7 cellular contexts compared by ENCODE assay signal in the genomic region with DNA sequence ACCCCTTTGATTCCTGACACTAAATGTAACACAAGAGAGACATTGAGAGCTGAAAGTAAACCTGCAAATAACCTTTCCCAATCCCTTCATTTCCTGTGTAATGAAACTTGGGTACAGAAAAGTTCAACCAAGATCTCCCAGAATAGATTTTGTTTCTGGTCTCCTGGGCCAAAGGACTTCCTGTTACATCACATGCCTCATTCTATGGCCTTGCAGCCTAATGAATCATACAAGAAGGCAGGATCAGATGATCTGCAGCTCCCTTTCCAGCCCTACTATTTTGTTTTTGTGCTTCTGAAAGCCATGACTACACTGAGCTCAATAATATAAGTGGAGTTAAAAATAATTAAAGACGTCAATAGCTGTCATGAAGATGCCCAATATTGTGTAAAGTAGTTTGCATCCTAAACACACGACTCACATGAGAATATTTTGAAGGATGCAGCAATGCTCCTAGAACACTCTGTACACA.
DNase-seq lines count a peak whose midpoint lies in the region; ATAC-seq and TF ChIP-seq lines count a peak whose summit lies in the region.

No MANE protein-coding gene starts in this region.

- H3K9ac ChIP-seq in skeletal muscle tissue (ENCODE audit: low read depth in 1 of 3, low read length in 3 of 3): no peak overlapping the region

- TF ChIP-seq CTCF in epithelial cell of proximal tubule (conservative IDR thresholded peaks at IDR 0.05; ENCODE audit: low read depth, low read length): no peak
- TF ChIP-seq CTCF in prostate gland (IDR thresholded peaks at IDR 0.05): no peak

- intact Hi-C loops in prostate gland (cut with DNase I): loop anchor here (10.0 kb wide), 1 partner anchor 204 kb away; no protein-coding TSS in a partner anchor

- 71% methylated on average over 2 of the region's 2 CpGs for WGBS in prostate gland

- H3K36me3 ChIP-seq in skeletal muscle tissue (ENCODE audit: control insufficient read depth in 3 of 3, insufficient read depth in 3 of 3, low read length in 3 of 3) (no peaks in the 10 kb centered on the region), prostate gland (no peaks in the 10 kb centered on the region)

- peak; percentile 71 for ATAC-seq in GM21360 (IDR thresholded peaks at IDR 0.05; ENCODE audit: unreplicated experiment)

- H3K27ac ChIP-seq in skeletal muscle tissue (ENCODE audit: low read depth, low read length) (peak overlapping the region; percentile 8), prostate gland (no peak overlapping the region)

- H3K4me1 ChIP-seq in skeletal muscle tissue (ENCODE audit: control insufficient read depth in 3 of 3, insufficient read depth in 3 of 3, low read length in 3 of 3) (peaks cover 2 to 6% (median 5%) of the 10 kb centered on the region in 3 donors), prostate gland (replicated peaks) (no peaks in the 10 kb centered on the region)

- H3K27me3 ChIP-seq in skeletal muscle tissue (ENCODE audit: control insufficient read depth in 3 of 3, insufficient read depth in 3 of 3, low read length in 3 of 3) (no peaks in the 10 kb centered on the region), prostate gland (replicated peaks; ENCODE audit: insufficient read depth) (no peaks in the 10 kb centered on the region)

- no peak for TF ChIP-seq POLR2A in prostate gland (IDR thresholded peaks at IDR 0.05)

- H3K4me3 ChIP-seq in epithelial cell of proximal tubule (ENCODE audit: low read depth, low read length): no peak overlapping the region
- no peak overlapping the region for H3K4me3 ChIP-seq in skeletal muscle tissue (ENCODE audit: low read length in 3 of 3)
- no peak overlapping the region for H3K4me3 ChIP-seq in prostate gland

- no peaks in the 10 kb centered on the region for H3K9me3 ChIP-seq in skeletal muscle tissue (ENCODE audit: control insufficient read depth in 3 of 3, low read length in 3 of 3)
- H3K9me3 ChIP-seq in prostate gland: no peaks in the 10 kb centered on the region

- DNase-seq in NOMO-1 (lab: John Stamatoyannopoulos, UW; ENCODE audit: unreplicated experiment in 2 of 2): peak; percentile 84 to 93
- peak; percentile 76 for DNase-seq in epithelial cell of proximal tubule (ENCODE audit: low read depth)
- no peak for DNase-seq in prostate gland (ENCODE audit: low spot score)
- DNase-seq in hypothalamus (lab: John Stamatoyannopoulos, UW): no peak
- DNase-seq in NCI-H1048 (lab: John Stamatoyannopoulos, UW): no peak

Comparison
In these comparisons a context has a peak if more than half of its experiments do, and no peak if none do; other contexts are left out.
1. DNase-seq: peak in NOMO-1 (2 of 2) and epithelial cell of proximal tubule (single experiment); none in prostate gland (single experiment), hypothalamus (0 of 51) and NCI-H1048 (single experiment).